18 cellular contexts compared by ENCODE assay signal in genomic region chr4:82906469-82906868, GRCh38. TPM values are rescaled to one million over a fixed set of nuclear protein-coding genes. Genes with fewer than 3 reads are reported as not detected.
DNase-seq lines count a peak whose midpoint lies in the region; ATAC-seq and TF ChIP-seq lines count a peak whose summit lies in the region.
"Had no signal": no experiment of that assay in that cellular context is flagged by ENCODE, and none has a peak within 500 bp of the region (broad histone marks: within the 10 kb centered on the region; RNA-seq: fewer than 3 reads in every experiment).

No MANE protein-coding gene starts in this region.

- peak overlapping the region; percentile 5 for H3K4me3 Mint-ChIP-seq in activated naive CD8-positive, alpha-beta T cell
- H3K4me3 Mint-ChIP-seq in activated naive CD8-positive, alpha-beta T cell treated with anti-CD3 and anti-CD28 coated beads for 36 hours = no peak overlapping the region
- H3K4me3 Mint-ChIP-seq: memory B cell, nephron had no signal

- no peak for TF ChIP-seq POLR2A in Peyer's patch (IDR thresholded peaks at IDR 0.05)

- no peak overlapping the region for H3K27ac ChIP-seq in Peyer's patch
- H3K27ac ChIP-seq: 22Rv1, C4-2B, colonic mucosa, epithelial cell of prostate, PC-9 had no signal

- H3K9me3 Mint-ChIP-seq in activated naive CD8-positive, alpha-beta T cell (ENCODE audit: low read depth) = no peaks in the 10 kb centered on the region
- H3K9me3 Mint-ChIP-seq in activated naive CD8-positive, alpha-beta T cell treated with anti-CD3 and anti-CD28 coated beads for 36 hours = no peaks in the 10 kb centered on the region
- H3K9me3 Mint-ChIP-seq: memory B cell, nephron had no signal

- no peaks in the 10 kb centered on the region for H3K4me1 ChIP-seq in Peyer's patch
- H3K4me1 ChIP-seq: colonic mucosa had no signal

- TF ChIP-seq CTCF in Peyer's patch (IDR thresholded peaks at IDR 0.05) = no peak

- H3K4me3 ChIP-seq in Peyer's patch = no peak overlapping the region
- H3K4me3 ChIP-seq: colonic mucosa, PC-9 had no signal

- no peak for DNase-seq in activated naive CD8-positive, alpha-beta T cell treated with anti-CD3 and anti-CD28 coated beads for 36 hours
- DNase-seq in Peyer's patch (no peak), nucleus accumbens (lab: John Stamatoyannopoulos, UW) (no peak), NCI-H1694 treated with DMSO at 0.1 percent for 48 hours (lab: John Stamatoyannopoulos, UW) (no peak), NCI-H2081 treated with DMSO at 0.1 percent for 48 hours (lab: John Stamatoyannopoulos, UW) (no peak)
- DNase-seq: aorta, colonic mucosa, NCI-H2029, NCI-H526 treated with DMSO at 0.1 percent for 48 hours, PC-9 had no signal

- H3K27me3 ChIP-seq in Peyer's patch = no peaks in the 10 kb centered on the region
- H3K27me3 ChIP-seq: colonic mucosa had no signal

- no peaks in the 10 kb centered on the region for H3K27me3 Mint-ChIP-seq in activated naive CD8-positive, alpha-beta T cell
- H3K27me3 Mint-ChIP-seq in activated naive CD8-positive, alpha-beta T cell treated with anti-CD3 and anti-CD28 coated beads for 36 hours = no peaks in the 10 kb centered on the region
- H3K27me3 Mint-ChIP-seq: memory B cell had no signal

- H3K4me1 Mint-ChIP-seq in activated naive CD8-positive, alpha-beta T cell (ENCODE audit: low read depth) = peaks cover 33% of the 10 kb centered on the region
- H3K4me1 Mint-ChIP-seq in activated naive CD8-positive, alpha-beta T cell treated with anti-CD3 and anti-CD28 coated beads for 36 hours = peaks cover 41% of the 10 kb centered on the region
- H3K4me1 Mint-ChIP-seq: nephron had no signal

- H3K9me3 ChIP-seq in Peyer's patch = no peaks in the 10 kb centered on the region
- H3K9me3 ChIP-seq: colonic mucosa had no signal

- H3K27ac Mint-ChIP-seq in activated naive CD8-positive, alpha-beta T cell = no peak overlapping the region
- no peak overlapping the region for H3K27ac Mint-ChIP-seq in activated naive CD8-positive, alpha-beta T cell treated with anti-CD3 and anti-CD28 coated beads for 36 hours
- H3K27ac Mint-ChIP-seq: memory B cell, nephron had no signal

- H3K36me3 Mint-ChIP-seq in activated naive CD8-positive, alpha-beta T cell = peaks cover 12% of the 10 kb centered on the region
- H3K36me3 Mint-ChIP-seq in activated naive CD8-positive, alpha-beta T cell treated with anti-CD3 and anti-CD28 coated beads for 36 hours = peaks cover 2% of the 10 kb centered on the region

- H3K36me3 ChIP-seq in Peyer's patch = peaks cover 0 to 7% (median 0%) of the 10 kb centered on the region in 3 donors
- H3K36me3 ChIP-seq: colonic mucosa had no signal

- ATAC-seq in GM21717 (IDR thresholded peaks at IDR 0.05; ENCODE audit: unreplicated experiment) (peak; percentile 37), HG03175 (IDR thresholded peaks at IDR 0.05; ENCODE audit: unreplicated experiment) (peak; percentile 41)

RNA-seq across cellular contexts. Expression of gene THAP9, which starts 5.9 kb away (rescaled TPM):
- total RNA-seq in activated naive CD8-positive, alpha-beta T cell treated with anti-CD3 and anti-CD28 coated beads for 36 hours = 1 to 10 TPM; 3.8 to 4.9 TPM
- 1 to 10 TPM; 1.7 to 6.7 (median 2.9) TPM for total RNA-seq in Peyer's patch

RNA-seq across cellular contexts. Expression of gene SEC31A, which starts 15.5 kb away (rescaled TPM):
- total RNA-seq in activated naive CD8-positive, alpha-beta T cell treated with anti-CD3 and anti-CD28 coated beads for 36 hours = 10 to 100 TPM; 78.8 to 88.3 TPM
- total RNA-seq in Peyer's patch = 100 to 1,000 TPM; 195 to 283 (median 268) TPM
